3 cellular contexts compared by ENCODE assay signal in the genomic region with DNA sequence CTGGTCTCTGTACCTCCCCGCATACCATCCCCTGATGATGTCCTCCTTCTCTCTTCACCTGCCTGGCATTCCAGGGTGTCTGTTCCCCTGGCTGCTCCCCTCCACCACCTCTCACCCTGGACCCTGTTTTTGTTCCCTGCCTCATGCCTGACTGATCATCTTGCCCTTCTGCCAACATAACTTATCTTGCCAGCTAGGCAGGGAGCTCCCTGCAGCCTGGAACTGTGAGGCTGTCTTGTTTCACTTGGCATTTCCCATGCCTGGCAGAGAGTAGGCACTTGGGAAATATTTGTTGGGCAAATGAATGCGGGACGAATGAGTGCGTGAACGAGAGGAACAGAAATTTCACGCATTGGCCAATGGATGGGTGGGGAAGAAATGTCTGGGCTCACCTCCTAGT. TPM values are rescaled to one million over a fixed set of nuclear protein-coding genes. Genes with fewer than 3 reads are reported as not detected.
"Had no signal": no experiment of that assay in that cellular context is flagged by ENCODE, and none has a peak within 500 bp of the region (broad histone marks: within the 10 kb centered on the region; RNA-seq: fewer than 3 reads in every experiment).

No MANE protein-coding gene starts in this region.

RNA-seq across cellular contexts. Expression of a gene that starts 7.3 kb away (rescaled TPM):
- total RNA-seq: M059J, MCF 10A, NCI-H460 had no signal

RNA-seq across cellular contexts. Expression of a gene that starts 11.5 kb away (rescaled TPM):
- total RNA-seq: M059J, MCF 10A, NCI-H460 had no signal

RNA-seq across cellular contexts. Expression of a gene that starts 30.3 kb away (rescaled TPM):
- total RNA-seq: M059J, MCF 10A, NCI-H460 had no signal
